In the genomic region with DNA sequence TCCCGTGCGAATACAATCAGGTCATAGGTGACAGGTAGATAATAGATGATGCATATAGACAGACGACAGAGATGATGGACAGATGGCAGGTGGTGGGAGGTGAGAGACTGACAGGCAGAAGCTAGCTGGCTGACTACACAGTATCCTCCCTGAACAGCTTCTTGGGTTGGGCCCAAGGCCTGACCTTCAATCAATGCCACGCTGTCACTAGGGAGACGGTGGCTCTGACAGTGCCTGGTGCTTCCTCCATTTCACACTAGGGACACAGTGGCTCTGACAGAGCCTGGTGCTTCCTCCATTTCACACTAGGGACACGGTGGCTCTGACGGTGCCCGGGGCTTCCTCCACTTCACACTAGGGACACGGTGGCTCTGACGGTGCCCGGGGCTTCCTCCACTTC, we compare ENCODE assay signal across 23 cellular contexts.
DNase-seq lines count a peak whose midpoint lies in the region; ATAC-seq and TF ChIP-seq lines count a peak whose summit lies in the region.
"Had no signal": no experiment of that assay in that cellular context is flagged by ENCODE, and none has a peak within 500 bp of the region (broad histone marks: within the 10 kb centered on the region; RNA-seq: fewer than 3 reads in every experiment).

No MANE protein-coding gene starts in this region.

- intact Hi-C loops in esophagus squamous epithelium (cut with DNase I), result no loop called here
- intact Hi-C loops in left ventricle myocardium superior (cut with micrococcal nuclease), result no loop called here

- no peak for TF ChIP-seq CTCF in esophagus squamous epithelium (IDR thresholded peaks at IDR 0.05)

- no peaks in the 10 kb centered on the region for H3K9me3 ChIP-seq in esophagus squamous epithelium
- H3K9me3 ChIP-seq: lower lobe of right lung, thyroid gland had no signal

- 89 to 92% methylated on average over 8 to 9 of the region's 11 CpGs for WGBS in esophagus squamous epithelium, 2 donors

- no peak for TF ChIP-seq POLR2A in esophagus squamous epithelium (IDR thresholded peaks at IDR 0.05)

- ATAC-seq in left ventricle myocardium superior (peak; percentile 63), GM18873 (IDR thresholded peaks at IDR 0.05; ENCODE audit: low FRiP score, unreplicated experiment) (no peak), GM21515 (IDR thresholded peaks at IDR 0.05; ENCODE audit: unreplicated experiment) (no peak)
- ATAC-seq: activated CD4-positive, alpha-beta T cell treated with anti-CD3 and anti-CD28 coated beads for 36 hours; activated CD8-positive, alpha-beta T cell treated with anti-CD3 and anti-CD28 coated beads for 36 hours; lower lobe of right lung; natural killer cell had no signal

- peak overlapping the region in 3 of 4 donors; percentile 31 to 70 (median 40) for H3K27ac ChIP-seq in esophagus squamous epithelium
- peak overlapping the region; percentile 81 for H3K27ac ChIP-seq in rectal smooth muscle tissue (ENCODE audit: low read depth, low read length)
- H3K27ac ChIP-seq: coronary artery, epithelial cell of prostate, lower lobe of right lung had no signal

- H3K27me3 ChIP-seq in esophagus squamous epithelium (no peaks in the 10 kb centered on the region), rectal smooth muscle tissue (ENCODE audit: control insufficient read depth, insufficient read depth, low read length) (no peaks in the 10 kb centered on the region)
- H3K27me3 ChIP-seq: thyroid gland had no signal

- no peak overlapping the region for H3K9ac ChIP-seq in rectal smooth muscle tissue (ENCODE audit: low read length)

- H3K36me3 ChIP-seq in esophagus squamous epithelium (no peaks in the 10 kb centered on the region), rectal smooth muscle tissue (ENCODE audit: control insufficient read depth, insufficient read depth, low read length) (no peaks in the 10 kb centered on the region)
- H3K36me3 ChIP-seq: thyroid gland had no signal

- H3K4me1 ChIP-seq in esophagus squamous epithelium (peaks cover 15 to 75% (median 28%) of the 10 kb centered on the region in 3 donors), rectal smooth muscle tissue (ENCODE audit: control insufficient read depth, insufficient read depth, low read length) (peaks cover 71% of the 10 kb centered on the region)

- no peak overlapping the region for H3K4me3 ChIP-seq in esophagus squamous epithelium
- no peak overlapping the region for H3K4me3 ChIP-seq in rectal smooth muscle tissue (ENCODE audit: low read length)
- H3K4me3 ChIP-seq: coronary artery, lower lobe of right lung, thyroid gland had no signal

- DNase-seq in esophagus squamous epithelium (lab: John Stamatoyannopoulos, UW), result no peak
- DNase-seq in left ventricle myocardium superior, result peak; percentile 59
- DNase-seq in NCI-H2107 (lab: John Stamatoyannopoulos, UW), result no peak
- DNase-seq in HUDEP-2 (lab: John Stamatoyannopoulos, UW; ENCODE audit: unreplicated experiment in 76 of 76), result no peak
- DNase-seq: activated CD4-positive, alpha-beta T cell treated with anti-CD3 and anti-CD28 coated beads for 36 hours; activated CD8-positive, alpha-beta T cell treated with anti-CD3 and anti-CD28 coated beads for 36 hours; activated naive CD8-positive, alpha-beta T cell treated with anti-CD3 and anti-CD28 coated beads for 36 hours; effector memory CD4-positive, alpha-beta T cell; lower lobe of right lung; natural killer cell; NCI-H1092 treated with DMSO at 0.1 percent for 48 hours; NCI-H187 treated with DMSO at 0.1 percent for 48 hours; NCI-H2227 treated with DMSO at 0.1 percent for 48 hours; NCI-H526 treated with DMSO at 0.1 percent for 48 hours; SHP77 treated with DMSO at 0.1 percent for 48 hours; stimulated activated CD4-positive, alpha-beta T cell treated with anti-CD3 and anti-CD28 coated beads, Interleukin-2, amount 100 ng/mL, for 24 hours; stimulated activated CD8-positive, alpha-beta memory T cell treated with anti-CD3 and anti-CD28 coated beads, Interleukin-4, amount 100 ng/mL, for 48 hours; thyroid gland had no signal
